1 cellular context compared by ENCODE assay signal in the genomic region with DNA sequence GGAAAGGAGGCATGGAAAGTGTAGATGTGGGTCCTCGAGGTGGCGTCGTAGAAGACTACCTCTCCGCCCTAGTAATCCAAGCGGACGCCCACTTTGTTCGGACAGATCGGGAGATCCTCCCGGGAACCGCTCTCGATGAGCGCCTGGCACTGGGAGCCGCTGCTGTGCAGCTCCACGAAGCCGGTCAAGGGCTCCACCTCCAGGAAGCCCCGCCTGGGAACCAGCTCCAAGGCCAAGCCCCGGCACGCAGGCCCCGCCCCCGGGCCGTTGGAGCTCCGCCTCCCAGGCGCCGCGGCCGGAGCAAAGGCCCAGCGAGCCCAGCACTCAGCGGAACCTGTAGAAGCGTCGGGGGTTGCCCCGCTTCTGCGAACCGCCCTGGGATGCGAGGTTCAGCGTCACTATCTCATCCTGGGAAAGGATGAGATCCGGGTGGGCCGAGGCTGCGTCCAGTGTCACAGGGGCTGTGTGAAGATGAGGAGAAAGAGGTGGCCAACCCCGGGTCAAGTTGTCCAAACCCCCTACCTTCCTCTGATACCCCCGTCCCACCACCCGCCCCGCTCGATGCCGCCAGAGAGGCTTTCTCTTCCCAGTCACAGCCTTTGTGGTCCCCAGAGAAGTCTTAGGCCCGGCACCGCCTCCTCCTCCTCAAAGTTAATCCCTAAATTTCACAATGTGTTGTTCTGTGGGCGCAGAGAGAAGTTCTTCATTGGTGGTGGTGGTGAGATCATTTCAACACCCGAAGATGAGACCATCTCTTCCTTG.
TF ChIP-seq lines count a peak whose summit lies in the region.

No MANE protein-coding gene starts in this region.

TF ChIP-seq in endothelial cell of umbilical vein, 7 proteins besides CTCF, POLR2A, EP300 and RAD21:
- TF ChIP-seq POLR2AphosphoS5 (IDR thresholded peaks at IDR 0.05; ENCODE audit: insufficient read depth, low read depth, low read length): peak; percentile 57
- TF ChIP-seq FOS (IDR thresholded peaks at IDR 0.05; ENCODE audit: borderline replicate concordance, insufficient read depth, low read length): no peak
- TF ChIP-seq EZH2 (IDR thresholded peaks at IDR 0.05; ENCODE audit: borderline replicate concordance, low read depth, low read length, severe bottlenecking): no peak
- no peak for TF ChIP-seq GATA2 (IDR thresholded peaks at IDR 0.05; ENCODE audit: insufficient read depth, insufficient read length, low read depth, low read length)
- TF ChIP-seq MYC (IDR thresholded peaks at IDR 0.05; ENCODE audit: low read depth, low read length): no peak
